13 cellular contexts compared by ENCODE assay signal in the genomic region with DNA sequence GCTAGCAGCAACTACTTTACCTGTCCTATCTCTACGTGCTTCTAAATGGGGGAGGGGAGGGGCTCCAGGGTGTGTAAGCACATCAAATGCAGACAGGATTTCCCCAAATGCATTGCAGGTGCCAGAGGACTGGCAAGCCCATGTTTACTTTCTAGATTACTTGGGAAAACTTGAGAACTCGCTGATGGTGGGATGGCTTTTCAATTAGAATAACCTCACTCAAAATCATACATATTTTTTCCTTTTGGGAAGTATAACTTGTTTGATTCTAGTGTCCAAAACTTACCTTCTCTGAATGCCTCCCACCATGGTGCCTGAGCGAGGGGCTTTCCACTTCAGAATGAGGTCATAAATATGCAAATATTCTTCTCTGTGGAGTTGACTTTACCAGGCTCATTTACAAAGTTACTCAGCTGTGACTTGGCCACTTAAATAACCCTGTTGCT.
DNase-seq lines count a peak whose midpoint lies in the region; ATAC-seq and TF ChIP-seq lines count a peak whose summit lies in the region.
"Had no signal": no experiment of that assay in that cellular context is flagged by ENCODE, and none has a peak within 500 bp of the region (broad histone marks: within the 10 kb centered on the region; RNA-seq: fewer than 3 reads in every experiment).

No MANE protein-coding gene starts in this region.

- H3K4me3 Mint-ChIP-seq in glutamatergic neuron (ENCODE audit: unreplicated experiment) = no peak overlapping the region
- H3K4me3 Mint-ChIP-seq: stimulated activated naive CD8-positive, alpha-beta T cell treated with anti-CD3 and anti-CD28 coated beads, Interleukin-15, amount 100 ng/mL, for 72 hours had no signal

- H3K27ac Mint-ChIP-seq in glutamatergic neuron (ENCODE audit: unreplicated experiment) = no peak overlapping the region
- H3K27ac Mint-ChIP-seq: stimulated activated naive CD8-positive, alpha-beta T cell treated with anti-CD3 and anti-CD28 coated beads, Interleukin-15, amount 100 ng/mL, for 72 hours had no signal

- H3K9me3 ChIP-seq in esophagus muscularis mucosa = no peaks in the 10 kb centered on the region

- no peaks in the 10 kb centered on the region for H3K36me3 Mint-ChIP-seq in glutamatergic neuron (ENCODE audit: unreplicated experiment)

- H3K27me3 Mint-ChIP-seq in glutamatergic neuron (ENCODE audit: unreplicated experiment) = no peaks in the 10 kb centered on the region
- H3K27me3 Mint-ChIP-seq: stimulated activated naive CD8-positive, alpha-beta T cell treated with anti-CD3 and anti-CD28 coated beads, Interleukin-15, amount 100 ng/mL, for 72 hours had no signal

- TF ChIP-seq CTCF in glutamatergic neuron (IDR thresholded peaks at IDR 0.05; ENCODE audit: partially characterized antibody, unreplicated experiment) = no peak
- TF ChIP-seq CTCF in esophagus muscularis mucosa (IDR thresholded peaks at IDR 0.05) = no peak

- no peaks in the 10 kb centered on the region for H3K27me3 ChIP-seq in esophagus muscularis mucosa

- TF ChIP-seq POLR2A in esophagus muscularis mucosa (IDR thresholded peaks at IDR 0.05; ENCODE audit: low read depth) = no peak

- no peaks in the 10 kb centered on the region for H3K36me3 ChIP-seq in esophagus muscularis mucosa
- H3K36me3 ChIP-seq: WERI-Rb-1 had no signal

- peaks cover 1% of the 10 kb centered on the region for H3K9me3 Mint-ChIP-seq in glutamatergic neuron (ENCODE audit: unreplicated experiment)
- H3K9me3 Mint-ChIP-seq: stimulated activated naive CD8-positive, alpha-beta T cell treated with anti-CD3 and anti-CD28 coated beads, Interleukin-15, amount 100 ng/mL, for 72 hours had no signal

- no peak for TF ChIP-seq EP300 in esophagus muscularis mucosa (IDR thresholded peaks at IDR 0.05)

- intact Hi-C loops in esophagus muscularis mucosa (cut with DNase I) = loop anchor here (5.0 to 10.0 kb wide), 2 partner anchors 147 to 320 kb away; no protein-coding TSS in a partner anchor

- 98% methylated on average over 3 of the region's 3 CpGs for WGBS in esophagus muscularis mucosa

- DNase-seq in left kidney (ENCODE audit: low read depth, low spot score) = peak; percentile 62
- DNase-seq in stimulated activated CD8-positive, alpha-beta memory T cell treated with anti-CD3 and anti-CD28 coated beads, Interleukin-4, amount 100 ng/mL, for 48 hours = no peak
- DNase-seq in glutamatergic neuron = no peak
- no peak for DNase-seq in pons (ENCODE audit: low spot score)
- no peak for DNase-seq in esophagus muscularis mucosa (ENCODE audit: extremely low spot score)
- DNase-seq: amygdala; DMS153; stimulated activated naive CD8-positive, alpha-beta T cell treated with anti-CD3 and anti-CD28 coated beads, Interleukin-15, amount 100 ng/mL, for 72 hours; WERI-Rb-1 had no signal

- no peak overlapping the region for H3K4me3 ChIP-seq in esophagus muscularis mucosa

- ATAC-seq in GM19025 (IDR thresholded peaks at IDR 0.05; ENCODE audit: low read depth, unreplicated experiment) (peak; percentile 98), HG02588 (IDR thresholded peaks at IDR 0.05; ENCODE audit: unreplicated experiment) (peak; percentile 98), HG03460 (IDR thresholded peaks at IDR 0.05; ENCODE audit: unreplicated experiment) (peak; percentile 97)
- ATAC-seq: esophagus mucosa; stimulated activated naive CD8-positive, alpha-beta T cell treated with anti-CD3 and anti-CD28 coated beads, Interleukin-15, amount 100 ng/mL, for 72 hours had no signal

- peaks cover 0 to 39% (median 27%) of the 10 kb centered on the region in 4 donors for H3K4me1 ChIP-seq in esophagus muscularis mucosa

- H3K4me1 Mint-ChIP-seq in glutamatergic neuron (ENCODE audit: low read depth, unreplicated experiment) = peaks cover 4% of the 10 kb centered on the region
- H3K4me1 Mint-ChIP-seq: stimulated activated naive CD8-positive, alpha-beta T cell treated with anti-CD3 and anti-CD28 coated beads, Interleukin-15, amount 100 ng/mL, for 72 hours had no signal

- no peak overlapping the region for H3K27ac ChIP-seq in esophagus muscularis mucosa (replicated peaks in 1 of 4)
- H3K27ac ChIP-seq: WERI-Rb-1 had no signal
